In the genomic region with DNA sequence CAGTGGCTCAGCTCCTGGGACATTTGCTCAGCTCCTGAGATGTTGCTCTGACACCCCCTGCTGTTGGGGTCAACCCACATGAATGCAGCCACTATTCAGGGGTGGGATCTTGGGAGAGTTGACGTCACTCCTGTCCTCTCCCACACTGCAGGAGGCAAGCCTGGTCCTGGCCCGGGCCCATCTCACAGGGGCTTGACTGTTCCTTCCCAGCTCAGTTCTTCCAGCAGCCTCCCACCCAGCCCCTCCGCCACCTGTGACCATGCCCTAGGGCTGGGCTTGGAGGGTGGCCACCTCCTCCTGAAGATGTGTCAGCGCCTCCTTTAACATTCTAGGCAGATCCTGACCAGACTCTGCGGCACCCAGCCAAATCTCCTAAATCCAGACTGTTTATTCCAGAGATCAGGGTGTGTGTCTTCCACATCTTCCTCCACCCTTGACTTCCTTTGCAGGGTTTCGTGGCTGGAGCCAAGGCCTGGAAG, we compare ENCODE assay signal across 1 cellular context.
TF ChIP-seq lines count a peak whose summit lies in the region.

No MANE protein-coding gene starts in this region.

TF ChIP-seq in HEK293, 187 proteins besides CTCF, POLR2A, EP300 and RAD21 (continued from another document and continues in another):
- TF ChIP-seq, protein P1, sequence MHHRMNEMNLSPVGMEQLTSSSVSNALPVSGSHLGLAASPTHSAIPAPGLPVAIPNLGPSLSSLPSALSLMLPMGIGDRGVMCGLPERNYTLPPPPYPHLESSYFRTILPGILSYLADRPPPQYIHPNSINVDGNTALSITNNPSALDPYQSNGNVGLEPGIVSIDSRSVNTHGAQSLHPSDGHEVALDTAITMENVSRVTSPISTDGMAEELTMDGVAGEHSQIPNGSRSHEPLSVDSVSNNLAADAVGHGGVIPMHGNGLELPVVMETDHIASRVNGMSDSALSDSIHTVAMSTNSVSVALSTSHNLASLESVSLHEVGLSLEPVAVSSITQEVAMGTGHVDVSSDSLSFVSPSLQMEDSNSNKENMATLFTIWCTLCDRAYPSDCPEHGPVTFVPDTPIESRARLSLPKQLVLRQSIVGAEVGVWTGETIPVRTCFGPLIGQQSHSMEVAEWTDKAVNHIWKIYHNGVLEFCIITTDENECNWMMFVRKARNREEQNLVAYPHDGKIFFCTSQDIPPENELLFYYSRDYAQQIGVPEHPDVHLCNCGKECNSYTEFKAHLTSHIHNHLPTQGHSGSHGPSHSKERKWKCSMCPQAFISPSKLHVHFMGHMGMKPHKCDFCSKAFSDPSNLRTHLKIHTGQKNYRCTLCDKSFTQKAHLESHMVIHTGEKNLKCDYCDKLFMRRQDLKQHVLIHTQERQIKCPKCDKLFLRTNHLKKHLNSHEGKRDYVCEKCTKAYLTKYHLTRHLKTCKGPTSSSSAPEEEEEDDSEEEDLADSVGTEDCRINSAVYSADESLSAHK (tag by site-specific recombination; IDR thresholded peaks at IDR 0.05) = no peak
- TF ChIP-seq BCL11A (tag by site-specific recombination; IDR thresholded peaks at IDR 0.05; ENCODE audit: low read depth) (no peak), SP7 (tag by site-specific recombination; IDR thresholded peaks at IDR 0.05) (peak; percentile 66), MYNN (tag by site-specific recombination; IDR thresholded peaks at IDR 0.05; ENCODE audit: borderline replicate concordance) (no peak), ZNF521 (tag by site-specific recombination; IDR thresholded peaks at IDR 0.05) (no peak), ZNF155 (tag by site-specific recombination; IDR thresholded peaks at IDR 0.05) (no peak), ZNF530 (tag by site-specific recombination; IDR thresholded peaks at IDR 0.05; ENCODE audit: low read depth) (no peak), KLF1 (tag by site-specific recombination; IDR thresholded peaks at IDR 0.05) (peak; percentile 40; the same call in 1 of the 2 replicates), ZNF777 (tag by site-specific recombination; IDR thresholded peaks at IDR 0.05; ENCODE audit: borderline replicate concordance) (no peak), ZNF629 (tag by site-specific recombination; IDR thresholded peaks at IDR 0.05) (peak; percentile 68), ZNF16 (tag by site-specific recombination; IDR thresholded peaks at IDR 0.05; ENCODE audit: low read depth) (no peak), ZNF610 (tag by site-specific recombination; IDR thresholded peaks at IDR 0.05; ENCODE audit: borderline replicate concordance) (no peak), ZNF585B (tag by site-specific recombination; IDR thresholded peaks at IDR 0.05) (no peak), ZNF558 (tag by site-specific recombination; IDR thresholded peaks at IDR 0.05) (no peak), KLF8 (tag by site-specific recombination; IDR thresholded peaks at IDR 0.05) (no peak), ZNF473 (tag by site-specific recombination; IDR thresholded peaks at IDR 0.05) (no peak), ZFHX2 (tag by site-specific recombination; conservative IDR thresholded peaks at IDR 0.05) (peak; percentile 75), ZFP37 (tag by site-specific recombination; IDR thresholded peaks at IDR 0.05) (no peak), ZNF48 (tag by site-specific recombination; IDR thresholded peaks at IDR 0.05) (no peak), ZNF433 (tag by site-specific recombination; IDR thresholded peaks at IDR 0.05; ENCODE audit: low read depth) (no peak), ZNF132 (tag by site-specific recombination; IDR thresholded peaks at IDR 0.05; ENCODE audit: borderline replicate concordance) (no peak), OSR2 (tag by site-specific recombination; IDR thresholded peaks at IDR 0.05) (peak; percentile 83), ZNF621 (tag by site-specific recombination; IDR thresholded peaks at IDR 0.05) (no peak), SP3 (tag by site-specific recombination; IDR thresholded peaks at IDR 0.05) (no peak), ZNF843 (tag by site-specific recombination; IDR thresholded peaks at IDR 0.05) (no peak), ZNF221 (tag by site-specific recombination; IDR thresholded peaks at IDR 0.05; ENCODE audit: borderline replicate concordance) (no peak), HOXD13 (CRISPR knock-in tag; IDR thresholded peaks at IDR 0.05; ENCODE audit: borderline replicate concordance) (0 out of 2 replicates have a peak, but pooled peaks have one; percentile 14), ZNF174 (tag by site-specific recombination; IDR thresholded peaks at IDR 0.05) (no peak), ZNF146 (tag by site-specific recombination; IDR thresholded peaks at IDR 0.05) (no peak), ZIC2 (tag by site-specific recombination; IDR thresholded peaks at IDR 0.05) (peak; percentile 91), ZNF76 (tag by site-specific recombination; IDR thresholded peaks at IDR 0.05; ENCODE audit: borderline replicate concordance, low read depth) (no peak), ZFP41 (tag by site-specific recombination; IDR thresholded peaks at IDR 0.05; ENCODE audit: borderline replicate concordance) (no peak), ZBTB17 (tag by site-specific recombination; IDR thresholded peaks at IDR 0.05) (no peak), ZNF560 (tag by site-specific recombination; IDR thresholded peaks at IDR 0.05; ENCODE audit: borderline replicate concordance) (no peak), ZNF544 (tag by site-specific recombination; IDR thresholded peaks at IDR 0.05) (no peak), ZNF501 (tag by site-specific recombination; IDR thresholded peaks at IDR 0.05) (no peak), ZNF19 (tag by site-specific recombination; IDR thresholded peaks at IDR 0.05; ENCODE audit: low read depth) (no peak), ZNF223 (tag by site-specific recombination; IDR thresholded peaks at IDR 0.05) (no peak), ZNF175 (tag by site-specific recombination; IDR thresholded peaks at IDR 0.05) (no peak), SETDB1 (IDR thresholded peaks at IDR 0.05; ENCODE audit: insufficient read length, low read length) (no peak), WT1 (tag by site-specific recombination; IDR thresholded peaks at IDR 0.05) (no peak), ZNF292 (tag by site-specific recombination; IDR thresholded peaks at IDR 0.05; ENCODE audit: borderline replicate concordance, low read depth) (no peak)
- TF ChIP-seq, protein P2, sequence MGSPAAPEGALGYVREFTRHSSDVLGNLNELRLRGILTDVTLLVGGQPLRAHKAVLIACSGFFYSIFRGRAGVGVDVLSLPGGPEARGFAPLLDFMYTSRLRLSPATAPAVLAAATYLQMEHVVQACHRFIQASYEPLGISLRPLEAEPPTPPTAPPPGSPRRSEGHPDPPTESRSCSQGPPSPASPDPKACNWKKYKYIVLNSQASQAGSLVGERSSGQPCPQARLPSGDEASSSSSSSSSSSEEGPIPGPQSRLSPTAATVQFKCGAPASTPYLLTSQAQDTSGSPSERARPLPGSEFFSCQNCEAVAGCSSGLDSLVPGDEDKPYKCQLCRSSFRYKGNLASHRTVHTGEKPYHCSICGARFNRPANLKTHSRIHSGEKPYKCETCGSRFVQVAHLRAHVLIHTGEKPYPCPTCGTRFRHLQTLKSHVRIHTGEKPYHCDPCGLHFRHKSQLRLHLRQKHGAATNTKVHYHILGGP (tag by site-specific recombination; IDR thresholded peaks at IDR 0.05) = no peak
- TF ChIP-seq, protein P3, sequence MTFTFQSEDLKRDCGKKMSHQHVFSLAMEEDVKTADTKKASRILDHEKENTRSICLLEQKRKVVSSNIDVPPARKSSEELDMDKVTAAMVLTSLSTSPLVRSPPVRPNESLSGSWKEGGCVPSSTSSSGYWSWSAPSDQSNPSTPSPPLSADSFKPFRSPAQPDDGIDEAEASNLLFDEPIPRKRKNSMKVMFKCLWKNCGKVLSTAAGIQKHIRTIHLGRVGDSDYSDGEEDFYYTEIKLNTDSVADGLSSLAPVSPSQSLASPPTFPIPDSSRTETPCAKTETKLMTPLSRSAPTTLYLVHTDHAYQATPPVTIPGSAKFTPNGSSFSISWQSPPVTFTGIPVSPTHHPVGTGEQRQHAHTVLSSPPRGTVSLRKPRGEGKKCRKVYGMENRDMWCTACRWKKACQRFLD (tag by site-specific recombination; IDR thresholded peaks at IDR 0.05) = no peak
- TF ChIP-seq, protein P4, sequence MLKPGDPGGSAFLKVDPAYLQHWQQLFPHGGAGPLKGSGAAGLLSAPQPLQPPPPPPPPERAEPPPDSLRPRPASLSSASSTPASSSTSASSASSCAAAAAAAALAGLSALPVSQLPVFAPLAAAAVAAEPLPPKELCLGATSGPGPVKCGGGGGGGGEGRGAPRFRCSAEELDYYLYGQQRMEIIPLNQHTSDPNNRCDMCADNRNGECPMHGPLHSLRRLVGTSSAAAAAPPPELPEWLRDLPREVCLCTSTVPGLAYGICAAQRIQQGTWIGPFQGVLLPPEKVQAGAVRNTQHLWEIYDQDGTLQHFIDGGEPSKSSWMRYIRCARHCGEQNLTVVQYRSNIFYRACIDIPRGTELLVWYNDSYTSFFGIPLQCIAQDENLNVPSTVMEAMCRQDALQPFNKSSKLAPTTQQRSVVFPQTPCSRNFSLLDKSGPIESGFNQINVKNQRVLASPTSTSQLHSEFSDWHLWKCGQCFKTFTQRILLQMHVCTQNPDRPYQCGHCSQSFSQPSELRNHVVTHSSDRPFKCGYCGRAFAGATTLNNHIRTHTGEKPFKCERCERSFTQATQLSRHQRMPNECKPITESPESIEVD (tag by site-specific recombination; IDR thresholded peaks at IDR 0.05) = no peak
- TF ChIP-seq, protein P5, sequence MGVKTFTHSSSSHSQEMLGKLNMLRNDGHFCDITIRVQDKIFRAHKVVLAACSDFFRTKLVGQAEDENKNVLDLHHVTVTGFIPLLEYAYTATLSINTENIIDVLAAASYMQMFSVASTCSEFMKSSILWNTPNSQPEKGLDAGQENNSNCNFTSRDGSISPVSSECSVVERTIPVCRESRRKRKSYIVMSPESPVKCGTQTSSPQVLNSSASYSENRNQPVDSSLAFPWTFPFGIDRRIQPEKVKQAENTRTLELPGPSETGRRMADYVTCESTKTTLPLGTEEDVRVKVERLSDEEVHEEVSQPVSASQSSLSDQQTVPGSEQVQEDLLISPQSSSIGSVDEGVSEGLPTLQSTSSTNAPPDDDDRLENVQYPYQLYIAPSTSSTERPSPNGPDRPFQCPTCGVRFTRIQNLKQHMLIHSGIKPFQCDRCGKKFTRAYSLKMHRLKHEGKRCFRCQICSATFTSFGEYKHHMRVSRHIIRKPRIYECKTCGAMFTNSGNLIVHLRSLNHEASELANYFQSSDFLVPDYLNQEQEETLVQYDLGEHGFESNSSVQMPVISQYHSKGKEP (tag by site-specific recombination; IDR thresholded peaks at IDR 0.05) = no peak
- TF ChIP-seq, protein P6, sequence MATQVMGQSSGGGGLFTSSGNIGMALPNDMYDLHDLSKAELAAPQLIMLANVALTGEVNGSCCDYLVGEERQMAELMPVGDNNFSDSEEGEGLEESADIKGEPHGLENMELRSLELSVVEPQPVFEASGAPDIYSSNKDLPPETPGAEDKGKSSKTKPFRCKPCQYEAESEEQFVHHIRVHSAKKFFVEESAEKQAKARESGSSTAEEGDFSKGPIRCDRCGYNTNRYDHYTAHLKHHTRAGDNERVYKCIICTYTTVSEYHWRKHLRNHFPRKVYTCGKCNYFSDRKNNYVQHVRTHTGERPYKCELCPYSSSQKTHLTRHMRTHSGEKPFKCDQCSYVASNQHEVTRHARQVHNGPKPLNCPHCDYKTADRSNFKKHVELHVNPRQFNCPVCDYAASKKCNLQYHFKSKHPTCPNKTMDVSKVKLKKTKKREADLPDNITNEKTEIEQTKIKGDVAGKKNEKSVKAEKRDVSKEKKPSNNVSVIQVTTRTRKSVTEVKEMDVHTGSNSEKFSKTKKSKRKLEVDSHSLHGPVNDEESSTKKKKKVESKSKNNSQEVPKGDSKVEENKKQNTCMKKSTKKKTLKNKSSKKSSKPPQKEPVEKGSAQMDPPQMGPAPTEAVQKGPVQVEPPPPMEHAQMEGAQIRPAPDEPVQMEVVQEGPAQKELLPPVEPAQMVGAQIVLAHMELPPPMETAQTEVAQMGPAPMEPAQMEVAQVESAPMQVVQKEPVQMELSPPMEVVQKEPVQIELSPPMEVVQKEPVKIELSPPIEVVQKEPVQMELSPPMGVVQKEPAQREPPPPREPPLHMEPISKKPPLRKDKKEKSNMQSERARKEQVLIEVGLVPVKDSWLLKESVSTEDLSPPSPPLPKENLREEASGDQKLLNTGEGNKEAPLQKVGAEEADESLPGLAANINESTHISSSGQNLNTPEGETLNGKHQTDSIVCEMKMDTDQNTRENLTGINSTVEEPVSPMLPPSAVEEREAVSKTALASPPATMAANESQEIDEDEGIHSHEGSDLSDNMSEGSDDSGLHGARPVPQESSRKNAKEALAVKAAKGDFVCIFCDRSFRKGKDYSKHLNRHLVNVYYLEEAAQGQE (tag by site-specific recombination; IDR thresholded peaks at IDR 0.05) = no peak
- TF ChIP-seq, protein P7, sequence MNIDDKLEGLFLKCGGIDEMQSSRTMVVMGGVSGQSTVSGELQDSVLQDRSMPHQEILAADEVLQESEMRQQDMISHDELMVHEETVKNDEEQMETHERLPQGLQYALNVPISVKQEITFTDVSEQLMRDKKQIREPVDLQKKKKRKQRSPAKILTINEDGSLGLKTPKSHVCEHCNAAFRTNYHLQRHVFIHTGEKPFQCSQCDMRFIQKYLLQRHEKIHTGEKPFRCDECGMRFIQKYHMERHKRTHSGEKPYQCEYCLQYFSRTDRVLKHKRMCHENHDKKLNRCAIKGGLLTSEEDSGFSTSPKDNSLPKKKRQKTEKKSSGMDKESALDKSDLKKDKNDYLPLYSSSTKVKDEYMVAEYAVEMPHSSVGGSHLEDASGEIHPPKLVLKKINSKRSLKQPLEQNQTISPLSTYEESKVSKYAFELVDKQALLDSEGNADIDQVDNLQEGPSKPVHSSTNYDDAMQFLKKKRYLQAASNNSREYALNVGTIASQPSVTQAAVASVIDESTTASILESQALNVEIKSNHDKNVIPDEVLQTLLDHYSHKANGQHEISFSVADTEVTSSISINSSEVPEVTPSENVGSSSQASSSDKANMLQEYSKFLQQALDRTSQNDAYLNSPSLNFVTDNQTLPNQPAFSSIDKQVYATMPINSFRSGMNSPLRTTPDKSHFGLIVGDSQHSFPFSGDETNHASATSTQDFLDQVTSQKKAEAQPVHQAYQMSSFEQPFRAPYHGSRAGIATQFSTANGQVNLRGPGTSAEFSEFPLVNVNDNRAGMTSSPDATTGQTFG (tag by site-specific recombination; IDR thresholded peaks at IDR 0.05; ENCODE audit: borderline replicate concordance) = no peak
- TF ChIP-seq, protein P8, sequence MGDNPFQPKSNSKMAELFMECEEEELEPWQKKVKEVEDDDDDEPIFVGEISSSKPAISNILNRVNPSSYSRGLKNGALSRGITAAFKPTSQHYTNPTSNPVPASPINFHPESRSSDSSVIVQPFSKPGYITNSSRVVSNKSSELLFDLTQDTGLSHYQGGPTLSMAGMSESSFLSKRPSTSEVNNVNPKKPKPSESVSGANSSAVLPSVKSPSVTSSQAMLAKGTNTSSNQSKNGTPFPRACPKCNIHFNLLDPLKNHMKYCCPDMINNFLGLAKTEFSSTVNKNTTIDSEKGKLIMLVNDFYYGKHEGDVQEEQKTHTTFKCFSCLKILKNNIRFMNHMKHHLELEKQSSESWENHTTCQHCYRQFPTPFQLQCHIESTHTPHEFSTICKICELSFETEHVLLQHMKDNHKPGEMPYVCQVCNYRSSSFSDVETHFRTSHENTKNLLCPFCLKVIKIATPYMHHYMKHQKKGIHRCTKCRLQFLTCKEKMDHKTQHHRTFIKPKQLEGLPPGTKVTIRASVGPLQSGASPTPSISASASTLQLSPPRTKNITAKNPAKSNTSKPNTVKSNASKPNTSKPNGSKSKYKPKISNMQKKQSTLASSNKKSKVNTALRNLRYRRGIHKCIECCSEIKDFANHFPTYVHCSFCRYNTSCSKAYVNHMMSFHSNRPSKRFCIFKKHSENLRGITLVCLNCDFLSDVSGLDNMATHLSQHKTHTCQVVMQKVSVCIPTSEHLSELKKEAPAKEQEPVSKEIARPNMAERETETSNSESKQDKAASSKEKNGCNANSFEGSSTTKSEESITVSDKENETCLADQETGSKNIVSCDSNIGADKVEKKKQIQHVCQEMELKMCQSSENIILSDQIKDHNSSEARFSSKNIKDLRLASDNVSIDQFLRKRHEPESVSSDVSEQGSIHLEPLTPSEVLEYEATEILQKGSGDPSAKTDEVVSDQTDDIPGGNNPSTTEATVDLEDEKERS (tag by site-specific recombination; IDR thresholded peaks at IDR 0.05) = no peak
